18 cellular contexts compared by ENCODE assay signal in the genomic region with DNA sequence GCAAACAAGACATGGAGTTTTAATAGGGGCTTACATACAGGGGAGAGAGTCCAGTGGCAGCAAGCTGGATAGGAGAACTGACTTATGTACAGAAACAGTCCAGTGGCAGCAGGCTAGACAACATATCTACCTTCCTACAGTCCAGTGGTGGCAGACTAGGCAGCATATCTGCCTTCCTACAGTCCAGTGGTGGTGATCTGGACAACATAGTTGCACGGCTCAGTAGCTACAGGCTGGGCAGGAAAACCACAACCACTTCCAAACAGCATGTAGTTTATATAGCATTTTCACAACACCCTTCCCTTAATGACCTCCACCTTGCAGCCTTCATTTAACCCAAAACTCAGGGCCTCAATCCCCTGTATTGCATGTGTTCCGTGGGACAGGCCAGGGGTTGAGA.
"Had no signal": no experiment of that assay in that cellular context is flagged by ENCODE, and none has a peak within 500 bp of the region (broad histone marks: within the 10 kb centered on the region; RNA-seq: fewer than 3 reads in every experiment).

No MANE protein-coding gene starts in this region.

- H3K9me3 ChIP-seq: thoracic aorta, upper lobe of left lung, vagina had no signal

- H3K27ac ChIP-seq: breast epithelium, heart right ventricle, spleen, upper lobe of left lung, vagina had no signal

- H3K4me1 ChIP-seq: breast epithelium, spleen, upper lobe of left lung, vagina had no signal

- H3K36me3 ChIP-seq: breast epithelium, heart right ventricle, spleen, thoracic aorta, upper lobe of left lung, vagina had no signal

- ATAC-seq: activated T-cell treated with anti-CD3 and anti-CD28 coated beads, Interleukin-2, amount 50 U/mL, for 4 hours; heart right ventricle; left colon; naive thymus-derived CD4-positive, alpha-beta T cell; right cardiac atrium had no signal

- H3K27me3 ChIP-seq: breast epithelium, heart right ventricle, spleen, upper lobe of left lung, vagina had no signal

- DNase-seq: activated CD4-positive, alpha-beta memory T cell treated with anti-CD3 and anti-CD28 coated beads, Interleukin-2, amount 10 ng/mL, durations not matched to agents 7 days and 5 days; activated CD4-positive, alpha-beta T cell treated with anti-CD3 and anti-CD28 coated beads for 1 hour; activated CD4-positive, alpha-beta T cell treated with anti-CD3 and anti-CD28 coated beads, Interleukin-2, amount 10 ng/mL, durations not matched to agents 7 days and 5 days; activated T-cell treated with anti-CD3 and anti-CD28 coated beads, Interleukin-2, amount 50 U/mL, for 4 hours; central memory CD4-positive, alpha-beta T cell; heart right ventricle; left colon; mammary epithelial cell; naive thymus-derived CD4-positive, alpha-beta T cell; nucleus accumbens; right cardiac atrium; spleen; stimulated activated naive CD4-positive, alpha-beta T cell treated with Interleukin-2 at 50 U/mL for 16 hours; T-helper 9 cell; upper lobe of left lung had no signal

- H3K4me3 ChIP-seq: breast epithelium, heart right ventricle, spleen, thoracic aorta, upper lobe of left lung, vagina had no signal
